In genomic region chr5:122306461-122306860, GRCh38 we compare ENCODE assay signal across 25 cellular contexts. TPM values are rescaled to one million over a fixed set of nuclear protein-coding genes. Genes with fewer than 3 reads are reported as not detected.
A peak's percentile ranks its signal among the peaks of the same experiment; 100 is the strongest.
DNase-seq lines count a peak whose midpoint lies in the region; ATAC-seq and TF ChIP-seq lines count a peak whose summit lies in the region.
"Had no signal": no experiment of that assay in that cellular context is flagged by ENCODE, and none has a peak within 500 bp of the region (broad histone marks: within the 10 kb centered on the region; RNA-seq: fewer than 3 reads in every experiment).

No MANE protein-coding gene starts in this region.

- H3K36me3 ChIP-seq in hepatocyte (replicated peaks; ENCODE audit: insufficient read depth, low read depth) (no peaks in the 10 kb centered on the region), neural progenitor cell (no peaks in the 10 kb centered on the region)
- no peaks in the 10 kb centered on the region for H3K36me3 ChIP-seq in effector memory CD4-positive, alpha-beta T cell (ENCODE audit: control insufficient read depth, insufficient read depth, low read length)
- H3K36me3 ChIP-seq: SJSA1 had no signal

- H3K4me1 Mint-ChIP-seq in neural progenitor cell = peaks cover 9% of the 10 kb centered on the region
- H3K4me1 Mint-ChIP-seq: IgD-negative memory B cell had no signal

- H3K4me1 ChIP-seq in hepatocyte (ENCODE audit: insufficient read depth) (no peaks in the 10 kb centered on the region), neural progenitor cell (peaks cover 4% of the 10 kb centered on the region)
- no peaks in the 10 kb centered on the region for H3K4me1 ChIP-seq in effector memory CD4-positive, alpha-beta T cell (ENCODE audit: control insufficient read depth, insufficient read depth, low read length, poor library complexity, severe bottlenecking)
- H3K4me1 ChIP-seq: SJSA1 had no signal

- DNase-seq in HuH-7 (ENCODE audit: low spot score) (peak; percentile 34), hepatocyte (ENCODE audit: low spot score) (peak; percentile 8), neural progenitor cell (ENCODE audit: low spot score) (no peak), DMS79 treated with DMSO at 0.1 percent for 48 hours (lab: John Stamatoyannopoulos, UW) (no peak), LoVo (ENCODE audit: low spot score) (no peak)
- DNase-seq in effector memory CD4-positive, alpha-beta T cell = no peak
- DNase-seq: C1 segment of cervical spinal cord; CD4-positive, alpha-beta memory T cell; COR-L47; DMS53; EL; GF-D8; NCI-H1092; NCI-H1417 treated with DMSO at 0.1 percent for 48 hours; NCI-H1694 treated with DMSO at 0.1 percent for 48 hours; NCI-H2081; NCI-H2227 treated with DMSO at 0.1 percent for 48 hours; NCI-H526 treated with DMSO at 0.1 percent for 48 hours; Right ventricle myocardium superior; RPMI8226 had no signal

- H3F3A ChIP-seq in neural progenitor cell (ENCODE audit: low read depth) = peaks cover 12% of the 10 kb centered on the region

- no peak for ATAC-seq in GM21447 (IDR thresholded peaks at IDR 0.05; ENCODE audit: unreplicated experiment)

- H2AFZ ChIP-seq in hepatocyte = no peak overlapping the region
- peak overlapping the region; percentile 37 for H2AFZ ChIP-seq in neural progenitor cell (replicated peaks)

- H3K79me2 ChIP-seq in hepatocyte = no peaks in the 10 kb centered on the region
- no peaks in the 10 kb centered on the region for H3K79me2 ChIP-seq in neural progenitor cell (ENCODE audit: low read depth)

- H3K9me2 ChIP-seq in hepatocyte (replicated peaks; ENCODE audit: insufficient read depth) = no peaks in the 10 kb centered on the region

- TF ChIP-seq CTCF in hepatocyte (IDR thresholded peaks at IDR 0.05; ENCODE audit: poor library complexity) = no peak
- no peak for TF ChIP-seq CTCF in neural progenitor cell (IDR thresholded peaks at IDR 0.05)

- peaks cover 5% of the 10 kb centered on the region for H3K27me3 Mint-ChIP-seq in neural progenitor cell (ENCODE audit: insufficient read depth, low read depth)

- H3K4me2 ChIP-seq in hepatocyte (no peak overlapping the region), neural progenitor cell (no peak overlapping the region)
- H3K4me2 ChIP-seq: KMS-11 had no signal

- H3K27ac ChIP-seq in hepatocyte = peak overlapping the region; percentile 5
- H3K27ac ChIP-seq in neural progenitor cell = no peak overlapping the region
- no peak overlapping the region for H3K27ac ChIP-seq in effector memory CD4-positive, alpha-beta T cell (ENCODE audit: insufficient read depth, low read length, poor library complexity, severe bottlenecking)
- H3K27ac ChIP-seq: KMS-11, SJSA1 had no signal

- H3K27me3 ChIP-seq in hepatocyte (no peaks in the 10 kb centered on the region), neural progenitor cell (peaks cover 17% of the 10 kb centered on the region)
- H3K27me3 ChIP-seq in effector memory CD4-positive, alpha-beta T cell (replicated peaks; ENCODE audit: control insufficient read depth, insufficient read depth, low read length, poor library complexity, severe bottlenecking) = no peaks in the 10 kb centered on the region

- H4K20me1 ChIP-seq in hepatocyte (ENCODE audit: insufficient read depth, poor library complexity, severe bottlenecking) = no peaks in the 10 kb centered on the region
- H4K20me1 ChIP-seq in neural progenitor cell (ENCODE audit: low read depth) = no peaks in the 10 kb centered on the region

- no peaks in the 10 kb centered on the region for H3K9me3 Mint-ChIP-seq in neural progenitor cell

- H3K9ac ChIP-seq in neural progenitor cell = no peak overlapping the region
- H3K9ac ChIP-seq: KMS-11 had no signal

- no peak overlapping the region for H3K4me3 Mint-ChIP-seq in neural progenitor cell
- H3K4me3 Mint-ChIP-seq: CD4-positive, alpha-beta memory T cell; IgD-negative memory B cell had no signal

- H3K36me3 Mint-ChIP-seq in neural progenitor cell = no peaks in the 10 kb centered on the region
- H3K36me3 Mint-ChIP-seq: CD4-positive, alpha-beta memory T cell; IgD-negative memory B cell had no signal

- H3K4me3 ChIP-seq in hepatocyte (no peak overlapping the region), neural progenitor cell (no peak overlapping the region)
- H3K4me3 ChIP-seq in effector memory CD4-positive, alpha-beta T cell (ENCODE audit: insufficient read depth, low read depth, low read length, poor library complexity, severe bottlenecking) = no peak overlapping the region
- H3K4me3 ChIP-seq: SJSA1 had no signal

- H3K27ac Mint-ChIP-seq in neural progenitor cell = no peak overlapping the region
- H3K27ac Mint-ChIP-seq: CD4-positive, alpha-beta memory T cell; IgD-negative memory B cell had no signal

- WGBS in hepatocyte (ENCODE audit: low lambda C conversion rate, missing lambda C conversion rate) = 7% methylated on average over 2 of the region's 2 CpGs

- H3K9me3 ChIP-seq in hepatocyte (ENCODE audit: low read depth) (no peaks in the 10 kb centered on the region), neural progenitor cell (ENCODE audit: low read depth) (no peaks in the 10 kb centered on the region)
- H3K9me3 ChIP-seq in effector memory CD4-positive, alpha-beta T cell (ENCODE audit: control insufficient read depth, low read length) = no peaks in the 10 kb centered on the region
- H3K9me3 ChIP-seq: SJSA1 had no signal

RNA-seq across cellular contexts. Expression of gene SNCAIP, which starts 5.6 kb away (rescaled TPM):
- total RNA-seq in hepatocyte = 19.0 and 19.1 TPM in 2 replicates
- polyA plus RNA-seq in hepatocyte = 7.1 and 11.4 TPM in 2 replicates
- total RNA-seq in neural progenitor cell (ENCODE audit: low replicate concordance) = 4.8 and 5.4 TPM in 2 replicates
- total RNA-seq: A673; CD4-positive, alpha-beta memory T cell had no signal
- polyA plus RNA-seq: CD4-positive, alpha-beta memory T cell; IgD-negative memory B cell had no signal

Comparison
In these comparisons a context has a peak if more than half of its experiments do, and no peak if none do; other contexts are left out.
1. DNase-seq: peak in HuH-7 (single experiment) and hepatocyte (single experiment); none in neural progenitor cell (single experiment), DMS79 treated with DMSO at 0.1 percent for 48 hours (single experiment), effector memory CD4-positive, alpha-beta T cell (0 of 3) and LoVo (single experiment).